ENCODE assay signal across 8 cellular contexts in the genomic region with DNA sequence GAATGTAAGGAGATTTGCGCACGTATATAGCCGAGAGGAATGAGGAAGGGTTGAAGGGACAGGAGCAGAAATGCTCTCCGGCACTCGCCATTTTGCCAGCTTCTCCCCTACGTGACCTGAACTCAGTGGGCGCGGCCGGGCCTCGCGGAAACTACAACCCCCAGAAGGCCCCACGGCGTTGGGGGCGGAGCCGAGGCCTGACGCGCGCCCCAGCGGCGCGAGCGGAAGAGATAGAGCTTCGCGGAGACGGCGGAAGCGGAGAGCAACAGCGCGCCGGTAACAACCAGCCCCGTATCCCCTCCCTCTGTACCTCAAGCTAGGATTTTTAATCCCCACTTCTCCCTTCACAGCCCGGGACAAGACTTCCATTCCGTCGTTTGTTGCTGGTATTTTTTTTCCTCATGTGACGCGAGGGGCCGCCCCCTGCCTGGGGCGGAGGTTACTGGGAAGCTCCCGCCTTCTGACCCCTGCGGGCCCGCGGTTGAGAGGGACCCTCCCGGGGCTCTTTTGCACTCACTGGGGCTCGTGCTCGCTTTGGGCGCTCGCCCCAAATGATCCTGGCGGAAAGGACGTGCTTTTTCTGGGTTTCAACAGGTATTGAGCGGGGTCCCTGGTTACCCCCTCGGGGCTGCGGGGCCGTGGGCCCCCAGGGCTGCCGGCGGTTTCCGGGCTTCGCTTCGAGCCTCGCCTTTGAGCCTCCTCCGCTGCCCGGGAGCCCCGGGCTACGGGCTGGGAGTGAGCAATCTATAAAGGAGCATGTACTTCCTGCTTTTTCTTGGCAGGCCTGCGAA. TPM values are rescaled to one million over a fixed set of nuclear protein-coding genes. Genes with fewer than 3 reads are reported as not detected.
DNase-seq lines count a peak whose midpoint lies in the region; ATAC-seq and TF ChIP-seq lines count a peak whose summit lies in the region.

A gene (plus strand): TSS at position 227 of the 791 bp plus-strand sequence. CDS start 73,458 bp downstream, outside the sequence.

- peak within 1 kb of the TSS; percentile 96 for H3K4me3 Mint-ChIP-seq in T-helper 2 cell treated with Interferon-gamma antibody and Interleukin-4, amounts not matched to agents 5 μg/mL and 100 μg/mL, for 36 hours

- peaks cover 13% of the 10 kb centered on the region for H3K9me3 Mint-ChIP-seq in T-helper 2 cell treated with Interferon-gamma antibody and Interleukin-4, amounts not matched to agents 5 μg/mL and 100 μg/mL, for 36 hours

- H3K27me3 Mint-ChIP-seq in T-helper 2 cell treated with Interferon-gamma antibody and Interleukin-4, amounts not matched to agents 5 μg/mL and 100 μg/mL, for 36 hours (ENCODE audit: low read depth): no peaks in the 10 kb centered on the region

- H3K36me3 ChIP-seq in ascending aorta (no peaks in the 10 kb centered on the region), rectal smooth muscle tissue (ENCODE audit: control insufficient read depth, insufficient read depth, low read length) (no peaks in the 10 kb centered on the region), vagina (no peaks in the 10 kb centered on the region)

- H3K27ac ChIP-seq in ascending aorta (peak within 1 kb of the TSS; percentile 81 to 86), rectal smooth muscle tissue (ENCODE audit: low read depth, low read length) (peak within 1 kb of the TSS; percentile 89), vagina (peak within 1 kb of the TSS; percentile 93)

- no peaks in the 10 kb centered on the region for H3K27me3 ChIP-seq in ascending aorta
- H3K27me3 ChIP-seq in rectal smooth muscle tissue (ENCODE audit: control insufficient read depth, insufficient read depth, low read length): no peaks in the 10 kb centered on the region
- no peaks in the 10 kb centered on the region for H3K27me3 ChIP-seq in vagina

- peak in 1 of 3 experiments; percentile 4 for TF ChIP-seq CTCF in ascending aorta (IDR thresholded peaks at IDR 0.05)
- no peak for TF ChIP-seq CTCF in vagina (IDR thresholded peaks at IDR 0.05)

- H3K4me1 ChIP-seq in ascending aorta (peaks cover 0 to 6% of the 10 kb centered on the region in 2 donors), rectal smooth muscle tissue (ENCODE audit: control insufficient read depth, insufficient read depth, low read length) (no peaks in the 10 kb centered on the region), vagina (peaks cover 17% of the 10 kb centered on the region)

- DNase-seq in NCI-H187 treated with DMSO at 0.1 percent for 48 hours (lab: John Stamatoyannopoulos, UW): peak; percentile 17
- DNase-seq in T-helper 2 cell treated with Interferon-gamma antibody and Interleukin-4, amounts not matched to agents 5 μg/mL and 100 μg/mL, for 36 hours (ENCODE audit: low spot score): peak; percentile 91
- DNase-seq in ascending aorta (ENCODE audit: low spot score in 2 of 2): peak; percentile 60 to 95
- DNase-seq in hepatic stellate cell (ENCODE audit: low spot score): peak; percentile 79
- no peak for DNase-seq in vagina (ENCODE audit: extremely low spot score in 2 of 2)

- peak within 1 kb of the TSS; percentile 69 to 92 for H3K4me3 ChIP-seq in ascending aorta
- peak within 1 kb of the TSS; percentile 93 for H3K4me3 ChIP-seq in rectal smooth muscle tissue (ENCODE audit: low read length)
- peak within 1 kb of the TSS; percentile 73 to 75 for H3K4me3 ChIP-seq in vagina

- peak within 1 kb of the TSS; percentile 88 for H3K9ac ChIP-seq in rectal smooth muscle tissue (ENCODE audit: low read length)

- ATAC-seq in GM18505 (IDR thresholded peaks at IDR 0.05; ENCODE audit: unreplicated experiment) (peak; percentile 91), HG02938 (IDR thresholded peaks at IDR 0.05; ENCODE audit: unreplicated experiment) (peak; percentile 84)

- intact Hi-C loops in ascending aorta (cut with DNase I): loop anchor here (5.0 to 10.0 kb wide), 4 partner anchors 420 to 1600 kb away; a partner anchor contains a TSS
- intact Hi-C loops in vagina (cut with DNase I): no loop called here

- H3K36me3 Mint-ChIP-seq in T-helper 2 cell treated with Interferon-gamma antibody and Interleukin-4, amounts not matched to agents 5 μg/mL and 100 μg/mL, for 36 hours (ENCODE audit: low read depth): peaks cover 12% of the 10 kb centered on the region

- TF ChIP-seq POLR2A in GM18505 (IDR thresholded peaks at IDR 0.05; ENCODE audit: borderline replicate concordance, extremely low read depth, insufficient read depth, insufficient read length): peak; percentile 97
- peak in 1 of 2 donors; percentile 67 for TF ChIP-seq POLR2A in vagina (IDR thresholded peaks at IDR 0.05)

- H3K27ac Mint-ChIP-seq in T-helper 2 cell treated with Interferon-gamma antibody and Interleukin-4, amounts not matched to agents 5 μg/mL and 100 μg/mL, for 36 hours: peak within 1 kb of the TSS; percentile 97

- H3K4me1 Mint-ChIP-seq in T-helper 2 cell treated with Interferon-gamma antibody and Interleukin-4, amounts not matched to agents 5 μg/mL and 100 μg/mL, for 36 hours (ENCODE audit: low read depth): peaks cover 34% of the 10 kb centered on the region

- H3K9me3 ChIP-seq in ascending aorta (no peaks in the 10 kb centered on the region), vagina (no peaks in the 10 kb centered on the region)

RNA-seq across cellular contexts. Expression of the gene that starts here (rescaled TPM):
- total RNA-seq in ascending aorta: 3.1 TPM
- 12.3 TPM for total RNA-seq in vagina

Comparison
In these comparisons a context has a peak if more than half of its experiments do, and no peak if none do; other contexts are left out.
1. DNase-seq: peak in NCI-H187 treated with DMSO at 0.1 percent for 48 hours (single experiment), T-helper 2 cell treated with Interferon-gamma antibody and Interleukin-4, amounts not matched to agents 5 μg/mL and 100 μg/mL, for 36 hours (single experiment), ascending aorta (2 of 2) and hepatic stellate cell (single experiment); none in vagina (0 of 2).
2. Peak in every context shown above with its lines, with median percentiles within 50 percentile points of each other: H3K27ac ChIP-seq and H3K4me3 ChIP-seq.